In genomic region chr16:28845173-28846079, GRCh38 we compare ENCODE assay signal across 8 cellular contexts. TPM values are rescaled to one million over a fixed set of nuclear protein-coding genes. Genes with fewer than 3 reads are reported as not detected.
DNase-seq lines count a peak whose midpoint lies in the region; ATAC-seq, FAIRE-seq and TF ChIP-seq lines count a peak whose summit lies in the region.

No MANE protein-coding gene starts in this region.

- H2AK5ac ChIP-seq in H1 (ENCODE audit: low read depth, low read length) = peak overlapping the region; percentile 75

- no peaks in the 10 kb centered on the region for H3F3A ChIP-seq in SU-DHL-6 (ENCODE audit: insufficient read depth)

- H3K79me2 ChIP-seq in SU-DHL-6 (ENCODE audit: insufficient read depth, low read length) = peaks cover 30% of the 10 kb centered on the region
- H3K79me2 ChIP-seq in H1 (ENCODE audit: control insufficient read depth in 1 of 2, insufficient read depth in 2 of 2, low read length in 2 of 2) = peaks cover 0 to 20% of the 10 kb centered on the region in 2 experiments; a peak in 3 of 4 replicates

- H3K4me3 Mint-ChIP-seq in naive B cell = peak overlapping the region; percentile 88 to 98 (median 94)

- peak; percentile 4 for ATAC-seq in HG03097 (IDR thresholded peaks at IDR 0.05; ENCODE audit: low FRiP score, unreplicated experiment)
- no peak for ATAC-seq in naive B cell (ENCODE audit: low read depth in 2 of 2)

- H3K9me3 Mint-ChIP-seq in naive B cell = no peaks in the 10 kb centered on the region

- peak overlapping the region; percentile 15 to 97 (median 92) for H3K27ac Mint-ChIP-seq in naive B cell

- H3K4me1 ChIP-seq in H1 (replicated peaks in 1 of 4; ENCODE audit: control insufficient read depth in 3 of 4, insufficient read depth in 4 of 4, low read length in 3 of 4) = peaks cover 0 to 7% (median 3%) of the 10 kb centered on the region in 4 experiments; a peak in 5 of 7 replicates
- peaks cover 3 to 7% of the 10 kb centered on the region in 2 donors for H3K4me1 ChIP-seq in uterus

- peak overlapping the region; percentile 75 for H2BK12ac ChIP-seq in H1 (ENCODE audit: low read depth, low read length)

- CTCF ChIA-PET in GM10248 (lab: Yijun Ruan, JAX) (interaction anchor here (1.0 to 6.1 kb wide), 9 partner anchors 8 to 101 kb away, joined by 3 to 53 read pairs (median 8); partner anchors contain the start of genes ATXN2L, RABEP2 and SH2B1), H1 (lab: Charles Lee; ENCODE audit: partially characterized antibody) (interaction anchor here (0.8 to 4.8 kb wide), 10 partner anchors 9 to 759 kb away, joined by 3 to 34 read pairs (median 5); partner anchors contain the start of gene SH2B1)

- H4K20me1 ChIP-seq in SU-DHL-6 (ENCODE audit: low read depth, low read length) (peaks cover 5% of the 10 kb centered on the region; the same call in 1 of the 2 replicates), H1 (replicated peaks in 1 of 2; ENCODE audit: control insufficient read depth in 1 of 2, insufficient read depth in 2 of 2, low read length in 2 of 2) (peaks cover 2 to 14% of the 10 kb centered on the region in 2 experiments)

- TF ChIP-seq POLR2A in H1 (IDR thresholded peaks at IDR 0.05; ENCODE audit: control extremely low read depth in 1 of 2, low read depth in 2 of 2, low read length in 2 of 2) = no peak
- TF ChIP-seq POLR2A in uterus (IDR thresholded peaks at IDR 0.05) = no peak

- H3K79me1 ChIP-seq in H1 (ENCODE audit: low read depth, low read length) = 0 out of 2 replicates have a peak, but pooled peaks cover 2% of the 10 kb centered on the region

- no peak for TF ChIP-seq CTCF in GM10248 (IDR thresholded peaks at IDR 0.05; ENCODE audit: control extremely low read depth, extremely low read depth, low read depth, missing control alignments)
- TF ChIP-seq CTCF in SU-DHL-6 (IDR thresholded peaks at IDR 0.05; ENCODE audit: insufficient read depth, low read length, poor library complexity, severe bottlenecking) = no peak
- no peak for TF ChIP-seq CTCF in H1 (IDR thresholded peaks at IDR 0.05; ENCODE audit: control extremely low read depth in 1 of 3, insufficient read depth in 1 of 3, low read depth in 1 of 3, low read length in 3 of 3)
- no peak for TF ChIP-seq CTCF in uterus (IDR thresholded peaks at IDR 0.05)

- H3K9me2 ChIP-seq in SU-DHL-6 (replicated peaks; ENCODE audit: insufficient read depth, low read length) = no peaks in the 10 kb centered on the region

- TF ChIP-seq RAD21 in H1 (IDR thresholded peaks at IDR 0.05 in 1 of 2, conservative IDR thresholded peaks at IDR 0.05 in 1 of 2; ENCODE audit: low read depth in 2 of 2, low read length in 2 of 2) = no peak

- peak overlapping the region; percentile 99 for H4K8ac ChIP-seq in H1 (ENCODE audit: extremely low read depth, insufficient read depth, low read length)

- no peak overlapping the region for H2BK15ac ChIP-seq in H1 (ENCODE audit: low read length)

- no peaks in the 10 kb centered on the region for H3K27me3 ChIP-seq in SU-DHL-6 (ENCODE audit: low read length)
- H3K27me3 ChIP-seq in H1 (replicated peaks in 1 of 4; ENCODE audit: control insufficient read depth in 3 of 4, extremely low read depth in 1 of 4, insufficient read depth in 3 of 4, low read length in 3 of 4) = no peaks in the 10 kb centered on the region
- no peaks in the 10 kb centered on the region for H3K27me3 ChIP-seq in uterus

- peak overlapping the region; percentile 95 for H2BK5ac ChIP-seq in H1 (ENCODE audit: low read depth, low read length)

- H3K23me2 ChIP-seq in H1 (ENCODE audit: low read depth, low read length) = peaks cover 14% of the 10 kb centered on the region

- no peak for FAIRE-seq in H1 (lab: Jason Lieb, UNC)

- H3K27ac ChIP-seq in SU-DHL-6 (ENCODE audit: low read depth, low read length) (peak overlapping the region; percentile 35), H1 (ENCODE audit: low read depth, low read length) (peak overlapping the region; percentile 70; the same call in 1 of the 2 replicates), uterus (peak overlapping the region; percentile 84 to 94)

- H3K36me3 ChIP-seq in SU-DHL-6 (ENCODE audit: low read length) (no peaks in the 10 kb centered on the region; the same call in 1 of the 2 replicates), H1 (ENCODE audit: control insufficient read depth in 2 of 4, insufficient read depth in 4 of 4, low read length in 3 of 4) (peaks cover 17 to 32% (median 28%) of the 10 kb centered on the region in 4 experiments), uterus (no peaks in the 10 kb centered on the region)

- H2AFZ ChIP-seq in SU-DHL-6 (ENCODE audit: low read depth, low read length, severe bottlenecking) (no peak overlapping the region), H1 (ENCODE audit: low read length) (no peak overlapping the region)

- no peak for TF ChIP-seq EP300 in H1 (IDR thresholded peaks at IDR 0.05; ENCODE audit: borderline replicate concordance in 1 of 2, low read depth in 2 of 2, low read length in 2 of 2)

- peak overlapping the region; percentile 72 for H3K4me2 ChIP-seq in SU-DHL-6 (ENCODE audit: low read depth, low read length, poor library complexity, severe bottlenecking)
- H3K4me2 ChIP-seq in H1 (ENCODE audit: insufficient read depth in 1 of 2, low read depth in 2 of 2, low read length in 2 of 2) = peak overlapping the region; percentile 71 to 98

- WGBS in H1 (ENCODE audit: extremely low coverage in 1 of 2, insufficient coverage in 1 of 2, insufficient read length in 1 of 2, insufficient replicate concordance in 2 of 2, low coverage in 1 of 2, low lambda C conversion rate in 2 of 2, missing lambda C conversion rate in 1 of 2), 2 experiments = 39% methylated on average over 25 of the region's 28 CpGs; no CpG with 5 or more reads in 1 of the 2 experiments

- no peak overlapping the region for H3K23ac ChIP-seq in H1 (ENCODE audit: insufficient read length)

- peak; percentile 42 for DNase-seq in GM10248 (ENCODE audit: extremely low spot score)
- peak in 1 of 2 experiments; percentile 39 for DNase-seq in H1 (ENCODE audit: low read depth in 1 of 2, low spot score in 2 of 2)
- DNase-seq in naive B cell = no peak
- DNase-seq in uterus = no peak
- DNase-seq in NCI-H187 (lab: John Stamatoyannopoulos, UW) = no peak
- no peak for DNase-seq in superior temporal gyrus (ENCODE audit: extremely low spot score)

- POLR2A ChIA-PET in GM10248 (lab: Yijun Ruan, JAX) = interaction anchor here (0.5 to 1.2 kb wide), 4 partner anchors 17 to 826 kb away, joined by 3 to 6 read pairs (median 4); partner anchors contain the start of gene CD19
- POLR2A ChIA-PET in H1 (lab: Charles Lee; ENCODE audit: partially characterized antibody) = interaction anchor here (0.6 to 23.4 kb wide), 11 partner anchors 9 to 128 kb away, joined by 3 to 756 read pairs (median 4); partner anchors contain the start of genes ATP2A1, ATXN2L and SH2B1

- H4K5ac ChIP-seq in H1 (ENCODE audit: insufficient read length, low read depth, low read length) = peak overlapping the region; percentile 92

- H3K56ac ChIP-seq in H1 (replicated peaks; ENCODE audit: insufficient read length, low read depth, low read length) = peak overlapping the region; percentile 82

- no peaks in the 10 kb centered on the region for H3K27me3 Mint-ChIP-seq in naive B cell

- H3K4ac ChIP-seq in H1 (replicated peaks; ENCODE audit: insufficient read length, low read depth, low read length) = peak overlapping the region; percentile 98

- H3K36me3 Mint-ChIP-seq in naive B cell = peaks cover 0 to 8% of the 10 kb centered on the region in 2 donors

- peak overlapping the region; percentile 93; the same call in 1 of the 2 replicates for H3K18ac ChIP-seq in H1 (ENCODE audit: extremely low read depth, low read length)

- H3K9ac ChIP-seq in SU-DHL-6 (ENCODE audit: low read length) (peak overlapping the region; percentile 98), H1 (replicated peaks in 1 of 4; ENCODE audit: extremely low read depth in 1 of 4, low read depth in 3 of 4, low read length in 3 of 4) (peak overlapping the region; percentile 74 to 91 (median 82))

- H3K4me3 ChIP-seq in SU-DHL-6 (ENCODE audit: insufficient read depth, low read length, poor library complexity, severe bottlenecking) (peak overlapping the region; percentile 70), H1 (ENCODE audit: extremely low read depth in 1 of 4, insufficient read depth in 2 of 4, low read depth in 3 of 4, low read length in 4 of 4) (peak overlapping the region; percentile 87 to 99 (median 98)), uterus (peak overlapping the region; percentile 90)

- peaks cover 26 to 36% (median 34%) of the 10 kb centered on the region in 3 donors for H3K4me1 Mint-ChIP-seq in naive B cell

- no peaks in the 10 kb centered on the region for H3K9me3 ChIP-seq in SU-DHL-6 (ENCODE audit: insufficient read depth, low read length)
- H3K9me3 ChIP-seq in H1 (ENCODE audit: insufficient read depth in 2 of 2, low read depth in 1 of 2, low read length in 1 of 2) = no peaks in the 10 kb centered on the region
- H3K9me3 ChIP-seq in uterus = no peaks in the 10 kb centered on the region

- H3K14ac ChIP-seq in H1 (ENCODE audit: insufficient read length) = no peak overlapping the region

- intact Hi-C loops in uterus (cut with DNase I; ENCODE audit: low total_unique reads) = no loop called here

- no peak overlapping the region for H2BK120ac ChIP-seq in H1 (replicated peaks; ENCODE audit: low read depth, low read length)

- H2BK20ac ChIP-seq in H1 (ENCODE audit: low read length) = no peak overlapping the region

- peak overlapping the region; percentile 91 for H4K91ac ChIP-seq in H1 (replicated peaks; ENCODE audit: insufficient read length, low read length)

RNA-seq across cellular contexts. Expression of gene TUFM, which starts 0.7 kb away (rescaled TPM):
- 243 and 249 TPM in 2 replicates for total RNA-seq in H1 (2021; fragmentation: NEBNext Ultra II Directional; extraction: Animal tissue kit (Norgen Biotek cat#: 25700))
- 216 and 283 TPM in 2 replicates for polyA plus RNA-seq in H1 (2011; rRNA removed)
- 216 TPM for polyA plus RNA-seq in H1 (2011; cell fraction: cytosol; rRNA removed)
- polyA plus RNA-seq in H1 (2011; cell fraction: nucleus; rRNA removed) = 375 TPM
- polyA plus RNA-seq in H1 (2012, experiment 1 of 2) = 252 to 300 TPM (median 277 TPM) in 4 replicates
- polyA plus RNA-seq in H1 (2012, experiment 2 of 2) = 261 TPM
- polyA plus RNA-seq in H1 (2013, experiment 1 of 2) = 233 TPM
- polyA plus RNA-seq in H1 (2013, experiment 2 of 2) = 250 TPM
- polyA minus RNA-seq in H1 (2011; rRNA and poly(A)+ RNA removed) = 76.3 and 102 TPM in 2 replicates
- 74.2 TPM for polyA minus RNA-seq in H1 (2011; cell fraction: cytosol; rRNA and poly(A)+ RNA removed)
- 65.9 TPM for polyA minus RNA-seq in H1 (2011; cell fraction: nucleus; rRNA and poly(A)+ RNA removed)
- polyA plus RNA-seq in naive B cell (ENCODE audit: low read depth in 6 of 6) = 100 to 1,000 TPM; 123 to 231 (median 129) TPM
- 10 to 100 TPM; 48.3 to 92.9 (median 61.6) TPM for total RNA-seq in uterus

RNA-seq across cellular contexts. Expression of gene SH2B1, which starts 18.2 kb away (rescaled TPM):
- total RNA-seq in H1 (2021; fragmentation: NEBNext Ultra II Directional; extraction: Animal tissue kit (Norgen Biotek cat#: 25700)) = 38.5 and 39.7 TPM in 2 replicates
- polyA plus RNA-seq in H1 (2011; rRNA removed) (32.0 and 57.5 TPM in 2 replicates), naive B cell (ENCODE audit: low read depth in 6 of 6) (1 to 10 TPM in 5 of 6 donors, under 1 TPM in 1; 1.00 to 4.7 (median 2.7) TPM)
- polyA plus RNA-seq in H1 (2011; cell fraction: cytosol; rRNA removed) = 30.7 TPM
- 219 TPM for polyA plus RNA-seq in H1 (2011; cell fraction: nucleus; rRNA removed)
- polyA plus RNA-seq in H1 (2012, experiment 1 of 2) = 40.1 to 43.9 TPM (median 40.4 TPM) in 4 replicates
- 32.3 TPM for polyA plus RNA-seq in H1 (2012, experiment 2 of 2)
- polyA plus RNA-seq in H1 (2013, experiment 1 of 2) = 30.1 TPM
- 29.1 TPM for polyA plus RNA-seq in H1 (2013, experiment 2 of 2)
- polyA minus RNA-seq in H1 (2011; rRNA and poly(A)+ RNA removed) = 9.2 and 13.9 TPM in 2 replicates
- polyA minus RNA-seq in H1 (2011; cell fraction: cytosol; rRNA and poly(A)+ RNA removed) = 18.1 TPM
- 21.9 TPM for polyA minus RNA-seq in H1 (2011; cell fraction: nucleus; rRNA and poly(A)+ RNA removed)
- total RNA-seq in uterus = 10 to 100 TPM in 3 of 4 donors, 1 to 10 TPM in 1; 9.1 to 63.3 (median 21.4) TPM

RNA-seq across cellular contexts. Expression of gene ATXN2L, which starts 22.6 kb away (rescaled TPM):
- 218 and 227 TPM in 2 replicates for total RNA-seq in H1 (2021; fragmentation: NEBNext Ultra II Directional; extraction: Animal tissue kit (Norgen Biotek cat#: 25700))
- 79.1 and 131 TPM in 2 replicates for polyA plus RNA-seq in H1 (2011; rRNA removed)
- 54.4 TPM for polyA plus RNA-seq in H1 (2011; cell fraction: cytosol; rRNA removed)
- polyA plus RNA-seq in H1 (2011; cell fraction: nucleus; rRNA removed) = 450 TPM
- polyA plus RNA-seq in H1 (2012, experiment 1 of 2) = 151 to 202 TPM (median 191 TPM) in 4 replicates
- 158 TPM for polyA plus RNA-seq in H1 (2012, experiment 2 of 2)
- polyA plus RNA-seq in H1 (2013, experiment 1 of 2) = 187 TPM
- 171 TPM for polyA plus RNA-seq in H1 (2013, experiment 2 of 2)
- polyA minus RNA-seq in H1 (2011; rRNA and poly(A)+ RNA removed) = 36.2 and 40.2 TPM in 2 replicates
- polyA minus RNA-seq in H1 (2011; cell fraction: cytosol; rRNA and poly(A)+ RNA removed) = 106 TPM
- 121 TPM for polyA minus RNA-seq in H1 (2011; cell fraction: nucleus; rRNA and poly(A)+ RNA removed)
- polyA plus RNA-seq in naive B cell (ENCODE audit: low read depth in 6 of 6) = 10 to 100 TPM in 5 of 6 donors, 1 to 10 TPM in 1; 3.6 to 38.2 (median 20.0) TPM
- 100 to 1,000 TPM in 1 of 4 donors, 10 to 100 TPM in 2, 1 to 10 TPM in 1; 7.2 to 130 (median 35.0) TPM for total RNA-seq in uterus

RNA-seq across cellular contexts. Expression of gene ATP2A1, which starts 32.9 kb away (rescaled TPM):
- 2.4 and 3.0 TPM in 2 replicates for total RNA-seq in H1 (2021; fragmentation: NEBNext Ultra II Directional; extraction: Animal tissue kit (Norgen Biotek cat#: 25700))
- polyA plus RNA-seq in H1 (2011; rRNA removed) = 1.7 and 3.1 TPM in 2 replicates
- 1.9 TPM for polyA plus RNA-seq in H1 (2011; cell fraction: cytosol; rRNA removed)
- polyA plus RNA-seq in H1 (2011; cell fraction: nucleus; rRNA removed) = 10.5 TPM
- 4.4 to 10.5 TPM (median 6.1 TPM) in 4 replicates for polyA plus RNA-seq in H1 (2012, experiment 1 of 2)
- 1.4 TPM for polyA plus RNA-seq in H1 (2012, experiment 2 of 2)
- polyA plus RNA-seq in H1 (2013, experiment 1 of 2) = 2.6 TPM
- polyA plus RNA-seq in H1 (2013, experiment 2 of 2) = 1.5 TPM
- polyA minus RNA-seq in H1 (2011; rRNA and poly(A)+ RNA removed) = 1.3 and 2.0 TPM in 2 replicates
- 1.4 TPM for polyA minus RNA-seq in H1 (2011; cell fraction: cytosol; rRNA and poly(A)+ RNA removed)
- polyA minus RNA-seq in H1 (2011; cell fraction: nucleus; rRNA and poly(A)+ RNA removed) = 14.5 TPM
- not detected for polyA plus RNA-seq in naive B cell (ENCODE audit: low read depth in 6 of 6)
- total RNA-seq in uterus = 1 to 10 TPM in 1 of 4 donors, not detected in 3; 1.6 TPM

Comparison
In these comparisons a context has a peak if more than half of its experiments do, and no peak if none do; other contexts are left out.
1. H3K27ac ChIP-seq: peak in every context shown above with its lines; median percentile 89 in uterus; 70 in H1; 35 in SU-DHL-6.